In genomic region chr11:45576461-45577215, GRCh38 we compare ENCODE assay signal across 25 cellular contexts.
DNase-seq lines count a peak whose midpoint lies in the region; ATAC-seq lines count a peak whose summit lies in the region.
"Had no signal": no experiment of that assay in that cellular context is flagged by ENCODE, and none has a peak within 500 bp of the region (broad histone marks: within the 10 kb centered on the region; RNA-seq: fewer than 3 reads in every experiment).

No MANE protein-coding gene starts in this region.

- H3K23ac ChIP-seq in mesendoderm (ENCODE audit: low read length), result peak overlapping the region; percentile 34

- H2BK15ac ChIP-seq in mesendoderm (replicated peaks; ENCODE audit: low read depth), result no peak overlapping the region

- H3K18ac ChIP-seq in mesendoderm (ENCODE audit: low read length), result no peak overlapping the region

- WGBS in mesendoderm (ENCODE audit: extremely low coverage, insufficient coverage, low lambda C conversion rate), result no CpG with 5 or more reads among the region's 13 CpGs

- H3K9ac ChIP-seq in mesendoderm (ENCODE audit: low read length), result no peak overlapping the region

- H3K79me1 ChIP-seq in mesendoderm (ENCODE audit: low read length), result no peaks in the 10 kb centered on the region

- DNase-seq in A172 (ENCODE audit: low spot score) (peak; percentile 28), HT1080 (ENCODE audit: low read depth) (peak; percentile 58), RPMI7951 (ENCODE audit: low read depth) (peak; percentile 17), mesendoderm (no peak), NCI-H774 (lab: John Stamatoyannopoulos, UW) (no peak), DMS79 treated with DMSO at 0.1 percent for 48 hours (lab: John Stamatoyannopoulos, UW) (no peak), AG08395 (ENCODE audit: low spot score) (no peak)
- DNase-seq: CD8-positive, alpha-beta T cell; DMS153; GDM1; H9; HFFc6; KG1; MV-4-11; NCI-H1105 treated with DMSO at 0.1 percent for 48 hours; NCI-H2029 treated with DMSO at 0.1 percent for 48 hours; NCI-H345; NCI-H524; NCI-H82; RPMI8226; SHP77; SW 1271; T-helper 17 cell had no signal

- H3K4me2 ChIP-seq in mesendoderm (ENCODE audit: low read length), result no peak overlapping the region

- no peak overlapping the region for H2BK120ac ChIP-seq in mesendoderm (ENCODE audit: low read depth, low read length)

- no peak overlapping the region for H4K5ac ChIP-seq in mesendoderm (ENCODE audit: low read length)

- peaks cover 3% of the 10 kb centered on the region for H3K4me1 ChIP-seq in mesendoderm (ENCODE audit: control insufficient read depth, low read depth, low read length)

- H3K4me3 ChIP-seq in mesendoderm (ENCODE audit: low read length), result no peak overlapping the region
- H3K4me3 ChIP-seq: SK-N-MC had no signal

- H3K4ac ChIP-seq in mesendoderm (ENCODE audit: low read depth, low read length), result no peak overlapping the region

- no peaks in the 10 kb centered on the region for H3K79me2 ChIP-seq in mesendoderm (ENCODE audit: control insufficient read depth, insufficient read depth, low read length)

- no peaks in the 10 kb centered on the region for H3K27me3 ChIP-seq in mesendoderm (ENCODE audit: insufficient read depth, low read length, poor library complexity)

- H4K8ac ChIP-seq in mesendoderm (ENCODE audit: low read depth, low read length), result no peak overlapping the region

- ATAC-seq in GM18517 (IDR thresholded peaks at IDR 0.05; ENCODE audit: unreplicated experiment), result no peak
- ATAC-seq: CD8-positive, alpha-beta T cell; T-helper 17 cell had no signal

- no peak overlapping the region for H3K27ac ChIP-seq in mesendoderm (ENCODE audit: low read depth, low read length)
- H3K27ac ChIP-seq: SK-N-MC had no signal

- no peak overlapping the region for H2AK5ac ChIP-seq in mesendoderm (ENCODE audit: low read length)

- no peak overlapping the region for H3K56ac ChIP-seq in mesendoderm (ENCODE audit: low read length)

- no peak overlapping the region for H2BK5ac ChIP-seq in mesendoderm (ENCODE audit: low read length)

- no peaks in the 10 kb centered on the region for H3K36me3 ChIP-seq in mesendoderm (ENCODE audit: control insufficient read depth, insufficient read depth, low read length)

Comparison
In these comparisons a context has a peak if more than half of its experiments do, and no peak if none do; other contexts are left out.
1. DNase-seq: peak in A172 (single experiment), HT1080 (single experiment) and RPMI7951 (single experiment); none in mesendoderm (single experiment), NCI-H774 (single experiment), DMS79 treated with DMSO at 0.1 percent for 48 hours (single experiment) and AG08395 (single experiment).